Comparison of ENCODE assay signal across 10 cellular contexts in genomic region chr14:105944632-105945610, GRCh38.
A peak's percentile ranks its signal among the peaks of the same experiment; 100 is the strongest.
DNase-seq lines count a peak whose midpoint lies in the region; ATAC-seq, FAIRE-seq and TF ChIP-seq lines count a peak whose summit lies in the region.
"Had no signal": no experiment of that assay in that cellular context is flagged by ENCODE, and none has a peak within 500 bp of the region (broad histone marks: within the 10 kb centered on the region; RNA-seq: fewer than 3 reads in every experiment).

No MANE protein-coding gene starts in this region.

- no peak overlapping the region for H3K4me3 ChIP-seq in dorsolateral prefrontal cortex

- peak in 45 of 56 donors; percentile 15 to 67 (median 39) for TF ChIP-seq CTCF in dorsolateral prefrontal cortex (IDR thresholded peaks at IDR 0.05 in 54 of 56, conservative IDR thresholded peaks at IDR 0.05 in 2 of 56; ENCODE audit: low read depth in 1 of 56, partially characterized antibody in 56 of 56)

- peak; percentile 89 to 93 for ATAC-seq in activated CD4-positive, CD25-positive, alpha-beta regulatory T cell treated with anti-CD3 and anti-CD28 coated beads, Interleukin-2, amount 50 U/mL, for 24 hours

- no peak overlapping the region for H3K27ac ChIP-seq in dorsolateral prefrontal cortex

- peak; percentile 87 for DNase-seq in DMS 273 (lab: John Stamatoyannopoulos, UW; ENCODE audit: unreplicated experiment)
- DNase-seq in DMS 273 treated with DMSO at 0.1 percent for 48 hours (lab: John Stamatoyannopoulos, UW) = no peak
- DNase-seq in NCI-H2107 (lab: John Stamatoyannopoulos, UW) = peak; percentile 79
- no peak for DNase-seq in dorsolateral prefrontal cortex
- DNase-seq in stimulated activated CD4-positive, alpha-beta T cell treated with anti-CD3 and anti-CD28 coated beads, Interleukin-12 subunit alpha, Interleukin-12 subunit beta, amount 100 ng/mL, for 24 hours (ENCODE audit: low read depth in 2 of 2) = peak; percentile 67 to 83
- DNase-seq in frontal cortex (ENCODE audit: low spot score in 2 of 2) = no peak
- no peak for DNase-seq in epidermal melanocyte (ENCODE audit: insufficient read length, low spot score)

- FAIRE-seq in frontal cortex (lab: Jason Lieb, UNC) = no peak
- FAIRE-seq: A204.1, astrocyte had no signal

- H3K27me3 ChIP-seq in dorsolateral prefrontal cortex = peaks cover 0 to 59% (median 23%) of the 10 kb centered on the region in 45 donors

- intact Hi-C loops in dorsolateral prefrontal cortex (cut with DNase I) = no loop called here

Comparison
In these comparisons a context has a peak if more than half of its experiments do, and no peak if none do; other contexts are left out.
1. DNase-seq: peak in DMS 273 (single experiment), NCI-H2107 (single experiment) and stimulated activated CD4-positive, alpha-beta T cell treated with anti-CD3 and anti-CD28 coated beads, Interleukin-12 subunit alpha, Interleukin-12 subunit beta, amount 100 ng/mL, for 24 hours (2 of 2); none in DMS 273 treated with DMSO at 0.1 percent for 48 hours (single experiment), dorsolateral prefrontal cortex (0 of 10), frontal cortex (0 of 2) and epidermal melanocyte (single experiment).